Comparison of ENCODE assay signal across 15 cellular contexts in genomic region chr4:10321931-10322330, GRCh38.
DNase-seq lines count a peak whose midpoint lies in the region; ATAC-seq, FAIRE-seq and TF ChIP-seq lines count a peak whose summit lies in the region.
"Had no signal": no experiment of that assay in that cellular context is flagged by ENCODE, and none has a peak within 500 bp of the region (broad histone marks: within the 10 kb centered on the region; RNA-seq: fewer than 3 reads in every experiment).

No MANE protein-coding gene starts in this region.

- H3K27ac ChIP-seq in K562 (ENCODE audit: extremely low read depth, low read depth, low read length) (no peak overlapping the region), hepatocyte (peak overlapping the region; percentile 45)
- H3K27ac ChIP-seq: A549, HL-60 had no signal

- TF ChIP-seq CTCF in Caco-2 (IDR thresholded peaks at IDR 0.05; ENCODE audit: insufficient read depth in 1 of 2, low read depth in 1 of 2, low read length in 1 of 2, severe bottlenecking in 1 of 2, unreplicated experiment in 1 of 2) (no peak), K562 (IDR thresholded peaks at IDR 0.05 in 2 of 3, conservative IDR thresholded peaks at IDR 0.05 in 1 of 3; ENCODE audit: insufficient read depth in 2 of 3, low read depth in 1 of 3, low read length in 3 of 3) (no peak), hepatocyte (IDR thresholded peaks at IDR 0.05; ENCODE audit: poor library complexity) (no peak)

- WGBS in K562 (ENCODE audit: insufficient coverage, low coverage, missing lambda C conversion rate), result 25% methylated on average over 2 of the region's 2 CpGs
- 54% methylated on average over 2 of the region's 2 CpGs for WGBS in hepatocyte (ENCODE audit: low lambda C conversion rate, missing lambda C conversion rate)

- FAIRE-seq in K562 (lab: Jason Lieb, UNC), result no peak
- FAIRE-seq: A549, H54 had no signal

- H3K36me3 Mint-ChIP-seq in Caco-2 (ENCODE audit: insufficient read depth, unreplicated experiment), result no peaks in the 10 kb centered on the region
- no peaks in the 10 kb centered on the region for H3K36me3 Mint-ChIP-seq in activated T-helper 1 cell treated with anti-CD3 and anti-CD28 coated beads, Interleukin-12 subunit alpha, Interleukin-12 subunit beta, Interleukin-2, Interleukin-4 antibody, amounts not matched to agents 30 ng/mL and 10 ng/mL and 1 ng/mL, durations not matched to agents 14 hours and 24 hours and 36 hours (ENCODE audit: low read depth)
- H3K36me3 Mint-ChIP-seq: CD4-positive, CD25-positive, alpha-beta regulatory T cell had no signal

- TF ChIP-seq POLR2A in K562 (conservative IDR thresholded peaks at IDR 0.05), result no peak

- TF ChIP-seq RAD21 in K562 (CRISPR knock-in tag; conservative IDR thresholded peaks at IDR 0.05 in 1 of 2, IDR thresholded peaks at IDR 0.05 in 1 of 2), result 0 out of 4 replicates have a peak, but pooled peaks of 1 of the 2 experiments have one; percentile 18

- no peaks in the 10 kb centered on the region for H3K9me1 ChIP-seq in K562 (ENCODE audit: control insufficient read depth, insufficient read depth, low read length)

- H3K36me3 ChIP-seq in Caco-2 (ENCODE audit: control insufficient read depth, insufficient read depth, low read length) (no peaks in the 10 kb centered on the region), K562 (ENCODE audit: control insufficient read depth, insufficient read depth, low read length) (no peaks in the 10 kb centered on the region; the same call in 2 of the 3 replicates), hepatocyte (replicated peaks; ENCODE audit: insufficient read depth, low read depth) (no peaks in the 10 kb centered on the region)
- H3K36me3 ChIP-seq: BE2C had no signal

- intact Hi-C loops in Caco-2 (cut with micrococcal nuclease; ENCODE audit: unreplicated experiment) (loop anchor here (1.0 to 5.0 kb wide), 4 partner anchors 19 to 157 kb away; no protein-coding TSS in a partner anchor), K562 (cut with micrococcal nuclease) (no loop called here)
- intact Hi-C loops in activated T-helper 1 cell treated with anti-CD3 and anti-CD28 coated beads, Interleukin-12 subunit alpha, Interleukin-12 subunit beta, Interleukin-2, Interleukin-4 antibody, amounts not matched to agents 30 ng/mL and 10 ng/mL and 1 ng/mL, durations not matched to agents 14 hours and 24 hours and 36 hours (cut with micrococcal nuclease), result no loop called here

- no peaks in the 10 kb centered on the region for H3K9me3 Mint-ChIP-seq in Caco-2 (ENCODE audit: unreplicated experiment)
- H3K9me3 Mint-ChIP-seq in activated T-helper 1 cell treated with anti-CD3 and anti-CD28 coated beads, Interleukin-12 subunit alpha, Interleukin-12 subunit beta, Interleukin-2, Interleukin-4 antibody, amounts not matched to agents 30 ng/mL and 10 ng/mL and 1 ng/mL, durations not matched to agents 14 hours and 24 hours and 36 hours, result no peaks in the 10 kb centered on the region
- H3K9me3 Mint-ChIP-seq: CD4-positive, CD25-positive, alpha-beta regulatory T cell had no signal

- peaks cover 16% of the 10 kb centered on the region for H3K4me1 Mint-ChIP-seq in Caco-2 (ENCODE audit: low read depth, unreplicated experiment)
- no peaks in the 10 kb centered on the region for H3K4me1 Mint-ChIP-seq in activated T-helper 1 cell treated with anti-CD3 and anti-CD28 coated beads, Interleukin-12 subunit alpha, Interleukin-12 subunit beta, Interleukin-2, Interleukin-4 antibody, amounts not matched to agents 30 ng/mL and 10 ng/mL and 1 ng/mL, durations not matched to agents 14 hours and 24 hours and 36 hours (ENCODE audit: low read depth)
- H3K4me1 Mint-ChIP-seq: CD4-positive, CD25-positive, alpha-beta regulatory T cell had no signal

- no peaks in the 10 kb centered on the region for H3K9me2 ChIP-seq in hepatocyte (replicated peaks; ENCODE audit: insufficient read depth)

- DNase-seq in Caco-2, result no peak
- DNase-seq in G401 (ENCODE audit: low spot score), result peak; percentile 96
- peak in 2 of 4 experiments; percentile 24 to 25 for DNase-seq in K562 (ENCODE audit: extremely low read depth in 1 of 4, low spot score in 3 of 4)
- no peak for DNase-seq in hepatocyte (ENCODE audit: low spot score)
- DNase-seq in germinal center (ENCODE audit: low spot score), result no peak
- DNase-seq in stimulated activated CD4-positive, alpha-beta T cell treated with anti-CD3 and anti-CD28 coated beads, Interleukin-4, amount 100 ng/mL, for 4 hours, result no peak
- DNase-seq in activated T-helper 1 cell treated with anti-CD3 and anti-CD28 coated beads, Interleukin-12 subunit alpha, Interleukin-12 subunit beta, Interleukin-2, Interleukin-4 antibody, amounts not matched to agents 30 ng/mL and 10 ng/mL and 1 ng/mL, durations not matched to agents 14 hours and 24 hours and 36 hours (ENCODE audit: low spot score), result no peak
- DNase-seq: BE2C; CD4-positive, CD25-positive, alpha-beta regulatory T cell; DND-41; GF-D8 had no signal

- TF ChIP-seq EP300 in K562 (IDR thresholded peaks at IDR 0.05; ENCODE audit: low read length), result no peak

- peak overlapping the region; percentile 47 for H2AFZ ChIP-seq in K562 (ENCODE audit: low read depth, low read length)
- H2AFZ ChIP-seq in hepatocyte, result no peak overlapping the region

- peak overlapping the region; percentile 71 for H3K27ac Mint-ChIP-seq in Caco-2 (ENCODE audit: unreplicated experiment)
- no peak overlapping the region for H3K27ac Mint-ChIP-seq in activated T-helper 1 cell treated with anti-CD3 and anti-CD28 coated beads, Interleukin-12 subunit alpha, Interleukin-12 subunit beta, Interleukin-2, Interleukin-4 antibody, amounts not matched to agents 30 ng/mL and 10 ng/mL and 1 ng/mL, durations not matched to agents 14 hours and 24 hours and 36 hours
- H3K27ac Mint-ChIP-seq: CD4-positive, CD25-positive, alpha-beta regulatory T cell had no signal

- no peaks in the 10 kb centered on the region for H3K9me3 ChIP-seq in Caco-2
- H3K9me3 ChIP-seq in K562 (replicated peaks; ENCODE audit: control insufficient read depth, insufficient read depth, low read depth, low read length), result no peaks in the 10 kb centered on the region
- H3K9me3 ChIP-seq in hepatocyte (ENCODE audit: low read depth), result no peaks in the 10 kb centered on the region
- H3K9me3 ChIP-seq: A549, BE2C had no signal

- CTCF ChIA-PET in Caco-2 (lab: Charles Lee), result no interaction called here
- CTCF ChIA-PET in K562 (lab: Yijun Ruan, JAX; ENCODE audit: low intra/inter-chr PET ratio), result no interaction called here

- BruUV-seq in Caco-2 (replicated peaks; lab: Mats Ljungman, UMichigan) (no TSS peak), K562 (replicated peaks; lab: Mats Ljungman, UMichigan) (no TSS peak)

- H3K4me1 ChIP-seq in Caco-2 (peaks cover 27% of the 10 kb centered on the region), K562 (replicated peaks in 1 of 2; ENCODE audit: control insufficient read depth in 2 of 2, insufficient read depth in 2 of 2, low read length in 2 of 2) (peaks cover 9 to 47% of the 10 kb centered on the region in 2 experiments; a peak in 4 of 5 replicates), hepatocyte (ENCODE audit: insufficient read depth) (no peaks in the 10 kb centered on the region)
- H3K4me1 ChIP-seq: A549, BE2C had no signal

- no peak overlapping the region for H3K9ac ChIP-seq in K562 (ENCODE audit: insufficient read depth in 1 of 2, low read depth in 2 of 2, low read length in 2 of 2)

- no peak for ATAC-seq in K562
- ATAC-seq: A549, HCT116 had no signal

- H3K4me2 ChIP-seq in K562 (ENCODE audit: insufficient read depth, low read length) (no peak overlapping the region; the same call in 1 of the 2 replicates), hepatocyte (no peak overlapping the region)
- H3K4me2 ChIP-seq: A549 had no signal

- H3K4me3 ChIP-seq in Caco-2 (ENCODE audit: low read depth, low read length), result no peak overlapping the region
- no peak overlapping the region for H3K4me3 ChIP-seq in K562
- no peak overlapping the region for H3K4me3 ChIP-seq in hepatocyte
- H3K4me3 ChIP-seq: A549 had no signal

- H3K27me3 ChIP-seq in Caco-2 (replicated peaks; ENCODE audit: control insufficient read depth, insufficient read depth, low read length) (no peaks in the 10 kb centered on the region), K562 (ENCODE audit: control insufficient read depth in 2 of 2, insufficient read depth in 2 of 2, low read length in 2 of 2) (no peaks in the 10 kb centered on the region), hepatocyte (no peaks in the 10 kb centered on the region)
- H3K27me3 ChIP-seq: BE2C had no signal

- H3K27me3 Mint-ChIP-seq in Caco-2 (ENCODE audit: insufficient read depth, unreplicated experiment), result no peaks in the 10 kb centered on the region
- H3K27me3 Mint-ChIP-seq in activated T-helper 1 cell treated with anti-CD3 and anti-CD28 coated beads, Interleukin-12 subunit alpha, Interleukin-12 subunit beta, Interleukin-2, Interleukin-4 antibody, amounts not matched to agents 30 ng/mL and 10 ng/mL and 1 ng/mL, durations not matched to agents 14 hours and 24 hours and 36 hours (ENCODE audit: insufficient read depth), result peaks cover 6% of the 10 kb centered on the region

- no peak overlapping the region for H3K4me3 Mint-ChIP-seq in Caco-2 (ENCODE audit: unreplicated experiment)
- no peak overlapping the region for H3K4me3 Mint-ChIP-seq in activated T-helper 1 cell treated with anti-CD3 and anti-CD28 coated beads, Interleukin-12 subunit alpha, Interleukin-12 subunit beta, Interleukin-2, Interleukin-4 antibody, amounts not matched to agents 30 ng/mL and 10 ng/mL and 1 ng/mL, durations not matched to agents 14 hours and 24 hours and 36 hours
- H3K4me3 Mint-ChIP-seq: CD4-positive, CD25-positive, alpha-beta regulatory T cell had no signal

- H4K20me1 ChIP-seq in K562 (replicated peaks; ENCODE audit: control insufficient read depth, insufficient read depth, low read length) (no peaks in the 10 kb centered on the region), hepatocyte (ENCODE audit: insufficient read depth, poor library complexity, severe bottlenecking) (no peaks in the 10 kb centered on the region)

- H3K79me2 ChIP-seq in K562 (ENCODE audit: control insufficient read depth, insufficient read depth, low read length), result no peaks in the 10 kb centered on the region
- no peaks in the 10 kb centered on the region for H3K79me2 ChIP-seq in hepatocyte

- POLR2A ChIA-PET in Caco-2 (lab: Charles Lee), result no interaction called here
- POLR2A ChIA-PET in K562 (lab: Yijun Ruan, JAX), result interaction anchor here (1.9 kb wide), 1 partner anchor 15 kb away, joined by 4 read pairs; no protein-coding TSS in a partner anchor

- in situ Hi-C loops in G401 (cut with HindIII; ENCODE audit: low sequenced_read_pairs) (no loop called here), K562 (cut with MboI) (no loop called here)

TF ChIP-seq in K562, 482 proteins besides CTCF, POLR2A, EP300 and RAD21 (continues in another document):
- peak; percentile 22; the same call in 1 of the 2 replicates for TF ChIP-seq CBFA2T2 (conservative IDR thresholded peaks at IDR 0.05)
- no peak for TF ChIP-seq SRSF9 (IDR thresholded peaks at IDR 0.05; ENCODE audit: borderline replicate concordance, low read depth, low read length)
- TF ChIP-seq CBFA2T3 (IDR thresholded peaks at IDR 0.05), result peak; percentile 45
